24 cellular contexts compared by ENCODE assay signal in genomic region chr3:31157893-31158620, GRCh38.
A peak's percentile ranks its signal among the peaks of the same experiment; 100 is the strongest.
DNase-seq lines count a peak whose midpoint lies in the region; ATAC-seq, FAIRE-seq and TF ChIP-seq lines count a peak whose summit lies in the region.
"Had no signal": no experiment of that assay in that cellular context is flagged by ENCODE, and none has a peak within 500 bp of the region (broad histone marks: within the 10 kb centered on the region; RNA-seq: fewer than 3 reads in every experiment).

No MANE protein-coding gene starts in this region.

- H3K9ac ChIP-seq in adipocyte (ENCODE audit: low read length): no peak overlapping the region
- H3K9ac ChIP-seq in keratinocyte (ENCODE audit: control insufficient read depth, extremely low read depth, insufficient read depth, low read length): no peak overlapping the region
- H3K9ac ChIP-seq: parathyroid adenoma had no signal

- CTCF ChIA-PET in BJ (lab: Yijun Ruan, JAX): interaction anchor here (0.7 to 1.6 kb wide), 2 partner anchors 16 to 20 kb away, joined by 3 read pairs; no protein-coding TSS in a partner anchor
- CTCF ChIA-PET in HEK293 (lab: Yijun Ruan, JAX): interaction anchor here (1.0 kb wide), 1 partner anchor 23 kb away, joined by 3 read pairs; no protein-coding TSS in a partner anchor

- H3K36me3 ChIP-seq in BJ (ENCODE audit: control insufficient read depth, insufficient read depth, low read length) (no peaks in the 10 kb centered on the region), HEK293 (ENCODE audit: control insufficient read depth in 2 of 2, insufficient read depth in 1 of 2, low read length in 2 of 2) (no peaks in the 10 kb centered on the region), adipocyte (ENCODE audit: control insufficient read depth, insufficient read depth, low read length, severe bottlenecking) (no peaks in the 10 kb centered on the region), keratinocyte (ENCODE audit: control insufficient read depth in 2 of 2, extremely low read depth in 1 of 2, insufficient read depth in 2 of 2, low read length in 2 of 2) (no peaks in the 10 kb centered on the region)
- H3K36me3 ChIP-seq: SJCRH30, upper lobe of left lung had no signal

- H2AFZ ChIP-seq in keratinocyte (ENCODE audit: control insufficient read depth, low read length): no peak overlapping the region
- H2AFZ ChIP-seq: parathyroid adenoma had no signal

- dilution Hi-C loops in keratinocyte (cut with MboI; ENCODE audit: extremely low pct_ligation_motif_present, low sequenced_read_pairs): no loop called here

- H3K79me2 ChIP-seq in keratinocyte (ENCODE audit: control insufficient read depth, insufficient read depth, low read length): no peaks in the 10 kb centered on the region
- H3K79me2 ChIP-seq: parathyroid adenoma had no signal

- H3K4me2 ChIP-seq in keratinocyte (ENCODE audit: control insufficient read depth, extremely low read depth, insufficient read depth, low read depth, low read length): no peak overlapping the region

- TF ChIP-seq CTCF in BJ (IDR thresholded peaks at IDR 0.05; ENCODE audit: insufficient read depth, low read depth, low read length) (no peak), HEK293 (tag by site-specific recombination; IDR thresholded peaks at IDR 0.05) (no peak), keratinocyte (optimal IDR thresholded peaks at IDR 0.05 in 1 of 3, IDR thresholded peaks at IDR 0.05 in 1 of 3, conservative IDR thresholded peaks at IDR 0.05 in 1 of 3; ENCODE audit: extremely low read depth in 1 of 3, insufficient read depth in 2 of 3, low read length in 3 of 3) (no peak)

- H3K9me1 ChIP-seq in keratinocyte (ENCODE audit: control insufficient read depth, extremely low read depth, insufficient read depth, low read length): no peaks in the 10 kb centered on the region

- H3K9me3 ChIP-seq in HEK293 (ENCODE audit: control insufficient read depth, insufficient read depth, low read depth, low read length) (no peaks in the 10 kb centered on the region), adipocyte (ENCODE audit: control insufficient read depth, low read length) (no peaks in the 10 kb centered on the region), keratinocyte (ENCODE audit: control insufficient read depth, low read depth, low read length) (no peaks in the 10 kb centered on the region)
- H3K9me3 ChIP-seq: SJCRH30, upper lobe of left lung had no signal

- H4K20me1 ChIP-seq in keratinocyte (ENCODE audit: control insufficient read depth, extremely low read depth, insufficient read depth, low read length): no peaks in the 10 kb centered on the region

- H3K4me1 ChIP-seq in HEK293 (ENCODE audit: control insufficient read depth, insufficient read depth, low read length): no peaks in the 10 kb centered on the region
- H3K4me1 ChIP-seq in adipocyte (ENCODE audit: control insufficient read depth, insufficient read depth, low read length): peaks cover 23% of the 10 kb centered on the region
- peaks cover 5% of the 10 kb centered on the region for H3K4me1 ChIP-seq in keratinocyte (ENCODE audit: control insufficient read depth, extremely low read depth, insufficient read depth, low read length)
- H3K4me1 ChIP-seq: parathyroid adenoma, SJCRH30, upper lobe of left lung had no signal

- no peak for ATAC-seq in GM19467 (IDR thresholded peaks at IDR 0.05; ENCODE audit: unreplicated experiment)
- no peak for ATAC-seq in HG03175 (IDR thresholded peaks at IDR 0.05; ENCODE audit: unreplicated experiment)
- ATAC-seq: natural killer cell treated with Interleukin-12 subunit alpha and Interleukin-12 subunit beta and Interleukin-15 and Interleukin-18, amount 100 ng/mL, for 72 hours; stimulated activated naive CD8-positive, alpha-beta T cell treated with anti-CD3 and anti-CD28 coated beads, Interleukin-15, amount 100 ng/mL, for 72 hours had no signal

- H3K4me3 ChIP-seq in BJ (ENCODE audit: low read depth, low read length) (no peak overlapping the region), HEK293 (ENCODE audit: low read depth, low read length) (no peak overlapping the region), adipocyte (ENCODE audit: low read length) (no peak overlapping the region), keratinocyte (ENCODE audit: control insufficient read depth in 2 of 3, extremely low read depth in 1 of 3, insufficient read depth in 2 of 3, low read depth in 1 of 3, low read length in 3 of 3) (no peak overlapping the region)
- H3K4me3 ChIP-seq: SJCRH30 had no signal

- FAIRE-seq in keratinocyte (lab: Jason Lieb, UNC): peak; percentile 9
- FAIRE-seq: D721Med had no signal

- POLR2A ChIA-PET in BJ (lab: Charles Lee) (no interaction called here), HEK293 (lab: Yijun Ruan, JAX) (no interaction called here)

- H3K27ac ChIP-seq in HEK293 (ENCODE audit: extremely low read depth, low read depth, low read length) (no peak overlapping the region), keratinocyte (ENCODE audit: control insufficient read depth, insufficient read depth, low read length) (no peak overlapping the region)
- H3K27ac ChIP-seq: parathyroid adenoma, SJCRH30, upper lobe of left lung had no signal

- H3K27me3 ChIP-seq in BJ (ENCODE audit: control insufficient read depth, insufficient read depth, low read length) (no peaks in the 10 kb centered on the region), adipocyte (replicated peaks; ENCODE audit: control insufficient read depth, insufficient read depth, low read length) (no peaks in the 10 kb centered on the region), keratinocyte (ENCODE audit: control insufficient read depth, extremely low read depth, insufficient read depth, low read length) (no peaks in the 10 kb centered on the region)
- H3K27me3 ChIP-seq: SJCRH30, upper lobe of left lung had no signal

- DNase-seq in BJ (ENCODE audit: low read depth) (peak; percentile 37), adipocyte (ENCODE audit: low read depth) (peak; percentile 38), keratinocyte (ENCODE audit: low read depth, low spot score) (no peak), NK-92 (lab: John Stamatoyannopoulos, UW; ENCODE audit: unreplicated experiment) (no peak)
- no peak for DNase-seq in activated naive CD4-positive, alpha-beta T cell (lab: John Stamatoyannopoulos, UW)
- DNase-seq: activated CD4-positive, alpha-beta T cell treated with anti-CD3 and anti-CD28 coated beads, Interleukin-2, amount 50 U/mL, for 48 hours; activated naive CD4-positive, alpha-beta T cell treated with anti-CD3 and anti-CD28 coated beads for 36 hours; activated T-cell treated with anti-CD3 and anti-CD28 coated beads for 4 hours; aorta; GDM1; hippocampal formation; IMR-90; NCI-H2029 treated with DMSO at 0.1 percent for 48 hours; NCI-H526; SJCRH30; stimulated activated CD4-positive, alpha-beta T cell treated with anti-CD3 and anti-CD28 coated beads, Interleukin-2, amount 100 ng/mL, for 24 hours; stimulated activated naive CD8-positive, alpha-beta T cell treated with anti-CD3 and anti-CD28 coated beads, Interleukin-15, amount 100 ng/mL, for 72 hours; upper lobe of left lung had no signal

TF ChIP-seq in HEK293, 187 proteins besides CTCF, POLR2A, EP300 and RAD21 (continues in another document):
- TF ChIP-seq ZBTB17 (tag by site-specific recombination; IDR thresholded peaks at IDR 0.05): peak; percentile 38; the same call in 1 of the 2 replicates
- peak; percentile 42; the same call in 1 of the 2 replicates for TF ChIP-seq FEZF1 (tag by site-specific recombination; IDR thresholded peaks at IDR 0.05)
- TF ChIP-seq MEIS1 (CRISPR knock-in tag; IDR thresholded peaks at IDR 0.05; ENCODE audit: borderline replicate concordance): peak; percentile 64; the same call in 1 of the 2 replicates
- 0 out of 2 replicates have a peak, but pooled peaks have one; percentile 19 for TF ChIP-seq TSHZ1 (tag by site-specific recombination; IDR thresholded peaks at IDR 0.05; ENCODE audit: borderline replicate concordance)
- no peak for TF ChIP-seq ZNF596 (tag by site-specific recombination; IDR thresholded peaks at IDR 0.05)
- TF ChIP-seq, protein P1, sequence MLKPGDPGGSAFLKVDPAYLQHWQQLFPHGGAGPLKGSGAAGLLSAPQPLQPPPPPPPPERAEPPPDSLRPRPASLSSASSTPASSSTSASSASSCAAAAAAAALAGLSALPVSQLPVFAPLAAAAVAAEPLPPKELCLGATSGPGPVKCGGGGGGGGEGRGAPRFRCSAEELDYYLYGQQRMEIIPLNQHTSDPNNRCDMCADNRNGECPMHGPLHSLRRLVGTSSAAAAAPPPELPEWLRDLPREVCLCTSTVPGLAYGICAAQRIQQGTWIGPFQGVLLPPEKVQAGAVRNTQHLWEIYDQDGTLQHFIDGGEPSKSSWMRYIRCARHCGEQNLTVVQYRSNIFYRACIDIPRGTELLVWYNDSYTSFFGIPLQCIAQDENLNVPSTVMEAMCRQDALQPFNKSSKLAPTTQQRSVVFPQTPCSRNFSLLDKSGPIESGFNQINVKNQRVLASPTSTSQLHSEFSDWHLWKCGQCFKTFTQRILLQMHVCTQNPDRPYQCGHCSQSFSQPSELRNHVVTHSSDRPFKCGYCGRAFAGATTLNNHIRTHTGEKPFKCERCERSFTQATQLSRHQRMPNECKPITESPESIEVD (tag by site-specific recombination; IDR thresholded peaks at IDR 0.05): 0 out of 2 replicates have a peak, but pooled peaks have one; percentile 10

Comparison
In these comparisons a context has a peak if more than half of its experiments do, and no peak if none do; other contexts are left out.
1. DNase-seq: peak in BJ (single experiment) and adipocyte (single experiment); none in keratinocyte (single experiment), NK-92 (single experiment) and activated naive CD4-positive, alpha-beta T cell (0 of 4).